ENCODE assay signal across 8 cellular contexts in the genomic region with DNA sequence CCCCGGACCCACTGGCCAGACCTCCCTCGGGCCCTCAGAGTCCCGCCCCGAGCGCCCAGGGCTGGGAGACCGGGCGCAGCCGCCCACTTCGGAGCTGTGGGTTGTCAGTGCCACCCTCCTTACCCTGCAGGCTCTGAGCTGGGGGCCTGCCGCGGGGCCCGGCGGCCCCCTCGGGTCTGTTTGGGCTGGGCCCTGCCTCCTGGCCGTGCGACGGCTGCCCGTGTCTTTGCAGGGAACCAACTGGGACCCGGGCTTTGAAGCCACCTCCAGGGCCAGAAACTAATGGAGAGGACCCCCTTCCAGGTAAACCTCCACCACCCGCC. TPM values are rescaled to one million over a fixed set of nuclear protein-coding genes. Genes with fewer than 3 reads are reported as not detected.
DNase-seq lines count a peak whose midpoint lies in the region; ATAC-seq and TF ChIP-seq lines count a peak whose summit lies in the region.

No MANE protein-coding gene starts in this region.

- peaks cover 49% of the 10 kb centered on the region for H3F3A ChIP-seq in neural progenitor cell (ENCODE audit: low read depth)

- no peak overlapping the region for H3K4me3 Mint-ChIP-seq in central memory CD8-positive, alpha-beta T cell
- H3K4me3 Mint-ChIP-seq in neural progenitor cell, result peak overlapping the region; percentile 83

- H3K27me3 ChIP-seq in BLaER1 treated with 17β-estradiol and CSF1 and Interleukin-3, amounts not matched to agents 10 nM and 100 nM, result no peaks in the 10 kb centered on the region
- H3K27me3 ChIP-seq in HL-60 (ENCODE audit: insufficient read depth, poor library complexity, severe bottlenecking), result no peaks in the 10 kb centered on the region
- H3K27me3 ChIP-seq in neural progenitor cell, result no peaks in the 10 kb centered on the region

- H3K9me3 ChIP-seq in BLaER1 treated with 17β-estradiol and CSF1 and Interleukin-3, amounts not matched to agents 10 nM and 100 nM (replicated peaks in 1 of 11), result no peaks in the 10 kb centered on the region
- no peaks in the 10 kb centered on the region for H3K9me3 ChIP-seq in neural progenitor cell (ENCODE audit: low read depth)

- peak overlapping the region; percentile 55 to 78 (median 68) for H3K4me3 ChIP-seq in BLaER1 treated with 17β-estradiol and CSF1 and Interleukin-3, amounts not matched to agents 10 nM and 100 nM
- H3K4me3 ChIP-seq in HL-60 (replicated peaks; ENCODE audit: insufficient read depth, low read length) (peak overlapping the region; percentile 58), neural progenitor cell (peak overlapping the region; percentile 79)

- H3K4me1 ChIP-seq in BLaER1 treated with 17β-estradiol and CSF1 and Interleukin-3, amounts not matched to agents 10 nM and 100 nM, result peaks cover 33 to 67% (median 55%) of the 10 kb centered on the region in 10 experiments
- H3K4me1 ChIP-seq in neural progenitor cell, result peaks cover 14% of the 10 kb centered on the region

- peak overlapping the region in 8 of 11 experiments; percentile 29 to 71 (median 60); a peak in 15 of 22 replicates for H3K27ac ChIP-seq in BLaER1 treated with 17β-estradiol and CSF1 and Interleukin-3, amounts not matched to agents 10 nM and 100 nM
- no peak overlapping the region for H3K27ac ChIP-seq in HL-60 (replicated peaks)
- H3K27ac ChIP-seq in neural progenitor cell, result peak overlapping the region; percentile 42
- no peak overlapping the region for H3K27ac ChIP-seq in caudate nucleus (ENCODE audit: low read depth, low read length)

- no peak overlapping the region for H3K27ac Mint-ChIP-seq in central memory CD8-positive, alpha-beta T cell (ENCODE audit: low read depth)
- H3K27ac Mint-ChIP-seq in neural progenitor cell, result no peak overlapping the region

- H2AFZ ChIP-seq in neural progenitor cell (replicated peaks), result no peak overlapping the region

- H4K20me1 ChIP-seq in BLaER1 treated with 17β-estradiol and CSF1 and Interleukin-3, amounts not matched to agents 10 nM and 100 nM, result peaks cover 0 to 82% (median 58%) of the 10 kb centered on the region in 11 experiments; a peak in 16 of 22 replicates
- peaks cover 25% of the 10 kb centered on the region for H4K20me1 ChIP-seq in neural progenitor cell (ENCODE audit: low read depth)

- TF ChIP-seq CTCF in HL-60 (IDR thresholded peaks at IDR 0.05; ENCODE audit: insufficient read depth, low read length) (no peak), neural progenitor cell (IDR thresholded peaks at IDR 0.05) (no peak)

- no peaks in the 10 kb centered on the region for H3K27me3 Mint-ChIP-seq in central memory CD8-positive, alpha-beta T cell
- peaks cover 6% of the 10 kb centered on the region for H3K27me3 Mint-ChIP-seq in neural progenitor cell (ENCODE audit: insufficient read depth, low read depth)

- no peaks in the 10 kb centered on the region for H3K9me3 Mint-ChIP-seq in central memory CD8-positive, alpha-beta T cell
- H3K9me3 Mint-ChIP-seq in neural progenitor cell, result peaks cover 2% of the 10 kb centered on the region

- peaks cover 9 to 56% (median 35%) of the 10 kb centered on the region in 11 experiments for H3K36me3 ChIP-seq in BLaER1 treated with 17β-estradiol and CSF1 and Interleukin-3, amounts not matched to agents 10 nM and 100 nM
- no peaks in the 10 kb centered on the region for H3K36me3 ChIP-seq in neural progenitor cell

- H3K79me2 ChIP-seq in neural progenitor cell (ENCODE audit: low read depth), result peaks cover 15% of the 10 kb centered on the region

- peak overlapping the region; percentile 56 to 84 (median 75) for H3K9ac ChIP-seq in BLaER1 treated with 17β-estradiol and CSF1 and Interleukin-3, amounts not matched to agents 10 nM and 100 nM
- H3K9ac ChIP-seq in neural progenitor cell, result peak overlapping the region; percentile 45

- DNase-seq in HL-60 (ENCODE audit: low read depth in 1 of 2, low spot score in 1 of 2) (no peak), neural progenitor cell (ENCODE audit: low spot score) (no peak), occipital lobe (lab: John Stamatoyannopoulos, UW) (no peak), caudate nucleus (lab: John Stamatoyannopoulos, UW) (no peak)
- no peak for DNase-seq in central memory CD8-positive, alpha-beta T cell (ENCODE audit: low spot score in 2 of 2)

- H3K36me3 Mint-ChIP-seq in central memory CD8-positive, alpha-beta T cell (ENCODE audit: insufficient read depth), result peaks cover 3% of the 10 kb centered on the region
- H3K36me3 Mint-ChIP-seq in neural progenitor cell, result peaks cover 7% of the 10 kb centered on the region

- peak overlapping the region; percentile 96 to 100 (median 99) for H3K4me2 ChIP-seq in BLaER1 treated with 17β-estradiol and CSF1 and Interleukin-3, amounts not matched to agents 10 nM and 100 nM
- peak overlapping the region; percentile 97 for H3K4me2 ChIP-seq in neural progenitor cell

- peak; percentile 2 for ATAC-seq in central memory CD8-positive, alpha-beta T cell (replicated peaks; ENCODE audit: extremely low read depth, poor library complexity, severe bottlenecking)
- ATAC-seq in HG02759 (IDR thresholded peaks at IDR 0.05; ENCODE audit: unreplicated experiment) (no peak), GM19035 (IDR thresholded peaks at IDR 0.05; ENCODE audit: unreplicated experiment) (no peak)

- peaks cover 6% of the 10 kb centered on the region for H3K4me1 Mint-ChIP-seq in central memory CD8-positive, alpha-beta T cell
- peaks cover 7% of the 10 kb centered on the region for H3K4me1 Mint-ChIP-seq in neural progenitor cell

RNA-seq across cellular contexts. Expression of a gene that starts 0.4 kb away (rescaled TPM):
- total RNA-seq in neural progenitor cell (ENCODE audit: low replicate concordance) (29.1 and 62.1 TPM in 2 replicates), occipital lobe (8.4 TPM)

RNA-seq across cellular contexts. Expression of a gene that starts 10.7 kb away (rescaled TPM):
- 1.7 and 3.6 TPM in 2 replicates for total RNA-seq in neural progenitor cell (ENCODE audit: low replicate concordance)
- 5.8 TPM for total RNA-seq in occipital lobe

RNA-seq across cellular contexts. Expression of a gene that starts 14.6 kb away (rescaled TPM):
- 8.2 and 11.9 TPM in 2 replicates for total RNA-seq in neural progenitor cell (ENCODE audit: low replicate concordance)
- total RNA-seq in occipital lobe, result 22.3 TPM

RNA-seq across cellular contexts. Expression of a gene that starts 31.1 kb away (rescaled TPM):
- total RNA-seq in neural progenitor cell (ENCODE audit: low replicate concordance), result 41.6 and 67.3 TPM in 2 replicates
- 10.8 TPM for total RNA-seq in occipital lobe

RNA-seq across cellular contexts. Expression of a gene that starts 53.4 kb away (rescaled TPM):
- total RNA-seq in neural progenitor cell (ENCODE audit: low replicate concordance), result 11.6 and 44.3 TPM in 2 replicates
- total RNA-seq in occipital lobe, result 11.7 TPM

Comparison
In these comparisons a context has a peak if more than half of its experiments do, and no peak if none do; other contexts are left out.
1. H3K27ac ChIP-seq: peak in BLaER1 treated with 17β-estradiol and CSF1 and Interleukin-3, amounts not matched to agents 10 nM and 100 nM (8 of 11) and neural progenitor cell (single experiment); none in HL-60 (single experiment) and caudate nucleus (single experiment).
2. Peak in every context shown above with its lines, with median percentiles within 50 percentile points of each other: H3K4me3 ChIP-seq.